22 cellular contexts compared by ENCODE assay signal in genomic region chr7:41459623-41460256, GRCh38.
A peak's percentile ranks its signal among the peaks of the same experiment; 100 is the strongest.
DNase-seq lines count a peak whose midpoint lies in the region; ATAC-seq and TF ChIP-seq lines count a peak whose summit lies in the region.
"Had no signal": no experiment of that assay in that cellular context is flagged by ENCODE, and none has a peak within 500 bp of the region (broad histone marks: within the 10 kb centered on the region; RNA-seq: fewer than 3 reads in every experiment).

No MANE protein-coding gene starts in this region.

- no peak for TF ChIP-seq EP300 in sigmoid colon (IDR thresholded peaks at IDR 0.05)

- ATAC-seq in left lung: peak; percentile 57
- ATAC-seq: activated naive CD4-positive, alpha-beta T cell treated with anti-CD3 and anti-CD28 coated beads, Interleukin-2, amount 50 U/mL, for 72 hours; activated T-cell treated with anti-CD3 and anti-CD28 coated beads, Interleukin-2, amount 50 U/mL, for 4 hours; stimulated activated memory B cell treated with anti-CD40 and anti-IgM and Interleukin-4, amounts not matched to agents 10 μg/mL and 1 μg/mL and 100 μg/mL, for 72 hours had no signal

- peak overlapping the region in 1 of 2 donors; percentile 87 for H3K27ac ChIP-seq in left lung
- no peak overlapping the region for H3K27ac ChIP-seq in sigmoid colon
- H3K27ac ChIP-seq: dorsolateral prefrontal cortex, esophagus muscularis mucosa, hepatocyte, pancreas, PC-9, VCaP had no signal

- H3K4me1 ChIP-seq in left lung: peaks cover 0 to 15% of the 10 kb centered on the region in 2 donors
- no peaks in the 10 kb centered on the region for H3K4me1 ChIP-seq in sigmoid colon
- H3K4me1 ChIP-seq: BE2C, esophagus muscularis mucosa, pancreas had no signal

- CTCF ChIA-PET in HEK293T (lab: Yijun Ruan, JAX): no interaction called here

- no peak for TF ChIP-seq POLR2A in sigmoid colon (IDR thresholded peaks at IDR 0.05)

- TF ChIP-seq CTCF in left lung (IDR thresholded peaks at IDR 0.05) (no peak), sigmoid colon (IDR thresholded peaks at IDR 0.05) (no peak)

- DNase-seq in Kasumi-1 (lab: John Stamatoyannopoulos, UW) (peak; percentile 79 to 81), RPMI7951 (ENCODE audit: low read depth) (peak; percentile 27), left lung (peak in 1 of 2 donors; percentile 44), smooth muscle cell of the brain vasculature (ENCODE audit: low read depth, low spot score) (peak; percentile 10), HEK293T (ENCODE audit: extremely low spot score) (no peak), sigmoid colon (no peak), NCI-H146 treated with DMSO at 0.1 percent for 48 hours (lab: John Stamatoyannopoulos, UW; ENCODE audit: unreplicated experiment) (no peak), SW 1271 (lab: John Stamatoyannopoulos, UW) (no peak)
- DNase-seq: activated CD4-positive, alpha-beta memory T cell treated with anti-CD3 and anti-CD28 coated beads for 36 hours; activated T-cell treated with anti-CD3 and anti-CD28 coated beads, Interleukin-2, amount 50 U/mL, for 4 hours; BE2C; dorsolateral prefrontal cortex; NCI-H187 treated with DMSO at 0.1 percent for 48 hours; NCI-H510A; pancreas; PC-9; stimulated activated CD4-positive, alpha-beta T cell treated with anti-CD3 and anti-CD28 coated beads, Interleukin-12 subunit alpha, Interleukin-12 subunit beta, amount 100 ng/mL, for 4 hours had no signal

- H3K9me3 ChIP-seq in left lung (no peaks in the 10 kb centered on the region), sigmoid colon (no peaks in the 10 kb centered on the region)
- H3K9me3 ChIP-seq: BE2C, esophagus muscularis mucosa, pancreas had no signal

- H3K4me3 ChIP-seq in left lung: peak overlapping the region in 1 of 2 donors; percentile 8
- H3K4me3 ChIP-seq in sigmoid colon: no peak overlapping the region
- H3K4me3 ChIP-seq: dorsolateral prefrontal cortex, esophagus muscularis mucosa, hepatocyte, pancreas, PC-9 had no signal

- no peaks in the 10 kb centered on the region for H3K27me3 ChIP-seq in left lung
- H3K27me3 ChIP-seq in sigmoid colon: no peaks in the 10 kb centered on the region
- H3K27me3 ChIP-seq: BE2C, dorsolateral prefrontal cortex, esophagus muscularis mucosa, hepatocyte, pancreas had no signal

- WGBS in sigmoid colon, 2 donors: 68 to 78% methylated on average over 8 of the region's 8 CpGs

- POLR2A ChIA-PET in HEK293T (lab: Yijun Ruan, JAX): no interaction called here

- intact Hi-C loops in left lung (cut with DNase I) (no loop called here), sigmoid colon (cut with DNase I) (no loop called here)

- H3K36me3 ChIP-seq in left lung (no peaks in the 10 kb centered on the region), sigmoid colon (no peaks in the 10 kb centered on the region)
- H3K36me3 ChIP-seq: BE2C, esophagus muscularis mucosa, pancreas had no signal

TF ChIP-seq in HEK293T, 16 proteins besides CTCF, POLR2A, EP300 and RAD21:
- TF ChIP-seq FOXA1 (IDR thresholded peaks at IDR 0.05): no peak
- no peak for TF ChIP-seq FOXK2 (IDR thresholded peaks at IDR 0.05)
- TF ChIP-seq LEF1 (IDR thresholded peaks at IDR 0.05; ENCODE audit: borderline replicate concordance): no peak
- no peak for TF ChIP-seq BHLHE40 (IDR thresholded peaks at IDR 0.05; ENCODE audit: borderline replicate concordance)
- no peak for TF ChIP-seq ARNT (IDR thresholded peaks at IDR 0.05)
- TF ChIP-seq SUZ12 (IDR thresholded peaks at IDR 0.05): no peak
- TF ChIP-seq FOXM1 (IDR thresholded peaks at IDR 0.05; ENCODE audit: borderline replicate concordance): no peak
- TF ChIP-seq L3MBTL2 (conservative IDR thresholded peaks at IDR 0.05): no peak
- no peak for TF ChIP-seq ELF4 (IDR thresholded peaks at IDR 0.05)
- TF ChIP-seq ZNF384 (IDR thresholded peaks at IDR 0.05): no peak
- TF ChIP-seq NFRKB (IDR thresholded peaks at IDR 0.05): no peak
- no peak for TF ChIP-seq CTBP1 (IDR thresholded peaks at IDR 0.05; ENCODE audit: borderline replicate concordance)

Comparison
In these comparisons a context has a peak if more than half of its experiments do, and no peak if none do; other contexts are left out.
1. DNase-seq: peak in Kasumi-1 (2 of 2), RPMI7951 (single experiment) and smooth muscle cell of the brain vasculature (single experiment); none in HEK293T (single experiment), sigmoid colon (single experiment), NCI-H146 treated with DMSO at 0.1 percent for 48 hours (single experiment) and SW 1271 (0 of 2).